In the genomic region with DNA sequence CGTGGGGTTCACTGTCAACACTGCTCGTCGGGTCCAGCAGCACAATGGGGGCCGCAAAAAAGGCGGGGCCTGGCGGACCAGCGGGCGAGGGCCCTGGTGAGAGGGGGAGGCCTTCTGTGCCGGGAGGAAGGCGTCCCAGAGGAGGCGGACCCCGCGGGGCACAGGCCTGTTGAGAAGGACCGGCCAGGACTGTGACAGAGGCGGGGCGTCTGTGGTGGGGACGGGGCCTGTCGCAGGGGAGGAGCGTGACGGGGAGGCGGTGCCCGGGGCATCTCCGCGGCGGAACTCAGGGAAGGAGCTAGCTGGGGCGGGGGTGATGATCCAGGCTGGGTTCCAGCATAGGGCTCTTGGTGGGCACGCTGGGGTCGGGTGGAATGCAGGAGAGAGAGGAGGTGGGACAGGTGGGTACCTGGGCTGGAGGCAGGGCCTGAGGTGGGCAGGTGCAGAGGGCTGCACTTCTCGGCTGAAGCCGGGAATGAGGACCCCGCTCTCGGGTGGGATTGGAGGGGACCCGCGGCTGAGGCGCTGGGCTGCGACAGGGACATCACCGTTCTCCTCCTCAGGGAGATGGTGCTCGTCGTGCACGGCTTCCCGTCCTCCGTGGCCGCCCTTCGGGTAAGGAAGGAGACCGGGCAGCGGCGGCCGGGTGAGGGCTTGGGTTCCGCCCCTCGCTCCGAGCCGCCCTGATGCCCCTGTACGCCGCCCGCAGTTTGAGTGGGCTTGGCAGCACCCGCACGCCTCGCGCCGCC, we compare ENCODE assay signal across 6 cellular contexts. TPM values are rescaled to one million over a fixed set of nuclear protein-coding genes. Genes with fewer than 3 reads are reported as not detected.
A peak's percentile ranks its signal among the peaks of the same experiment; 100 is the strongest.
DNase-seq lines count a peak whose midpoint lies in the region; ATAC-seq and TF ChIP-seq lines count a peak whose summit lies in the region.
"Not testable (repeated sequence)": the region's sequence is repeated elsewhere in the genome, so short reads cannot be mapped to it uniquely, and the experiment has no call there.

No MANE protein-coding gene starts in this region.

- TF ChIP-seq CTCF in AG04450 (IDR thresholded peaks at IDR 0.05; ENCODE audit: low read depth, low read length); natural killer cell (IDR thresholded peaks at IDR 0.05): not testable (repeated sequence)

- POLR2A ChIA-PET in AG04450 (lab: Yijun Ruan, JAX) = not testable (repeated sequence)

- CTCF ChIA-PET in AG04450 (lab: Charles Lee) = not testable (repeated sequence)

- not testable (repeated sequence) for H3K4me1 Mint-ChIP-seq in T-helper 17 cell, natural killer cell

- not testable (repeated sequence) for H3K27ac ChIP-seq in AG04450 (ENCODE audit: low read depth, low read length)

- H3K27me3 Mint-ChIP-seq in T-helper 17 cell; natural killer cell (ENCODE audit: low read depth in 2 of 2): not testable (repeated sequence)

- H3K27ac Mint-ChIP-seq in T-helper 17 cell, natural killer cell: not testable (repeated sequence)

- H3K36me3 Mint-ChIP-seq in T-helper 17 cell (ENCODE audit: low read depth); natural killer cell: not testable (repeated sequence)

- not testable (repeated sequence) for DNase-seq in AG04450 (ENCODE audit: low read depth, low spot score); natural killer cell
- peak in 1 of 3 donors; percentile 10 for DNase-seq in T-helper 17 cell

- peak overlapping the region; percentile 58 for H3K4me3 ChIP-seq in AG04450 (ENCODE audit: low read depth, low read length)

- H3K4me3 Mint-ChIP-seq in T-helper 17 cell, natural killer cell: not testable (repeated sequence)

- H3K27me3 ChIP-seq in AG04450 (ENCODE audit: control insufficient read depth, insufficient read depth, low read length) = not testable (repeated sequence)

- H3K9me3 ChIP-seq in AG04450 (ENCODE audit: control insufficient read depth, insufficient read depth, low read length); T-helper 17 cell (ENCODE audit: control insufficient read depth, low read length, poor library complexity, severe bottlenecking): not testable (repeated sequence)

- ATAC-seq in GM19455 (IDR thresholded peaks at IDR 0.05; ENCODE audit: unreplicated experiment) = peak; percentile 66
- ATAC-seq in HG03066 (IDR thresholded peaks at IDR 0.05; ENCODE audit: low read depth, unreplicated experiment) = peak; percentile 57
- peak; percentile 76 for ATAC-seq in T-helper 17 cell
- peak; percentile 74 for ATAC-seq in esophagus mucosa
- peak; percentile 76 to 90 (median 77) for ATAC-seq in natural killer cell

- intact Hi-C loops in natural killer cell (cut with micrococcal nuclease) = not testable (repeated sequence)

- H3K9me3 Mint-ChIP-seq in natural killer cell = not testable (repeated sequence)

RNA-seq across cellular contexts. Expression of gene SLX1A, which starts 0.7 kb away (rescaled TPM):
- 3.8 and 13.4 TPM in 2 replicates for polyA plus RNA-seq in AG04450 (2011; rRNA removed)
- polyA minus RNA-seq in AG04450 (2011; rRNA and poly(A)+ RNA removed) = 1.5 and 2.0 TPM in 2 replicates
- total RNA-seq in T-helper 17 cell = 10 to 100 TPM; 43.0 to 47.8 TPM
- total RNA-seq in esophagus mucosa = 27.9 TPM
- 100 to 1,000 TPM in 2 of 3 donors, 10 to 100 TPM in 1; 78.1 to 132 (median 109) TPM for total RNA-seq in natural killer cell

RNA-seq across cellular contexts. Expression of gene BOLA2B, which starts 0.9 kb away (rescaled TPM):
- polyA plus RNA-seq in AG04450 (2011; rRNA removed) = 17.5 and 38.2 TPM in 2 replicates
- 20.1 and 20.8 TPM in 2 replicates for polyA minus RNA-seq in AG04450 (2011; rRNA and poly(A)+ RNA removed)
- total RNA-seq in T-helper 17 cell (10 to 100 TPM; 60.7 to 78.7 TPM), esophagus mucosa (131 TPM), natural killer cell (10 to 100 TPM; 63.0 to 94.3 (median 70.6) TPM)

RNA-seq across cellular contexts. Expression of gene SULT1A3, which starts 4.7 kb away (rescaled TPM):
- 7.3 and 8.5 TPM in 2 replicates for polyA plus RNA-seq in AG04450 (2011; rRNA removed)
- 2.4 and 2.7 TPM in 2 replicates for polyA minus RNA-seq in AG04450 (2011; rRNA and poly(A)+ RNA removed)
- 10 to 100 TPM; 28.8 to 30.0 TPM for total RNA-seq in T-helper 17 cell
- total RNA-seq in esophagus mucosa = 7.1 TPM
- 10 to 100 TPM; 15.9 to 27.1 (median 19.4) TPM for total RNA-seq in natural killer cell

RNA-seq across cellular contexts. Expression of gene CORO1A, which starts 10.9 kb away (rescaled TPM):
- 2.9 and 4.2 TPM in 2 replicates for polyA plus RNA-seq in AG04450 (2011; rRNA removed)
- 2.3 and 2.5 TPM in 2 replicates for polyA minus RNA-seq in AG04450 (2011; rRNA and poly(A)+ RNA removed)
- total RNA-seq in T-helper 17 cell (100 to 1,000 TPM; 665 to 718 TPM), esophagus mucosa (9.0 TPM), natural killer cell (100 to 1,000 TPM; 699 to 926 (median 829) TPM)

RNA-seq across cellular contexts. Expression of gene NPIPB13, which starts 53.9 kb away (rescaled TPM):
- polyA plus RNA-seq in AG04450 (2011; rRNA removed) = 0.83 and 1.7 TPM in 2 replicates
- 8.6 and 10.6 TPM in 2 replicates for polyA minus RNA-seq in AG04450 (2011; rRNA and poly(A)+ RNA removed)
- total RNA-seq in T-helper 17 cell (10 to 100 TPM; 17.4 to 30.3 TPM), esophagus mucosa (11.2 TPM), natural killer cell (10 to 100 TPM; 17.0 to 43.5 (median 39.8) TPM)
